In genomic region chr21:31366825-31367224, GRCh38 we compare ENCODE assay signal across 11 cellular contexts. TPM values are rescaled to one million over a fixed set of nuclear protein-coding genes. Genes with fewer than 3 reads are reported as not detected.
DNase-seq lines count a peak whose midpoint lies in the region; ATAC-seq, FAIRE-seq and TF ChIP-seq lines count a peak whose summit lies in the region.
"Had no signal": no experiment of that assay in that cellular context is flagged by ENCODE, and none has a peak within 500 bp of the region (broad histone marks: within the 10 kb centered on the region; RNA-seq: fewer than 3 reads in every experiment).

No MANE protein-coding gene starts in this region.

- no peaks in the 10 kb centered on the region for H3K36me3 Mint-ChIP-seq in astrocyte (ENCODE audit: low read depth, unreplicated experiment)
- H3K36me3 Mint-ChIP-seq: naive B cell; stimulated activated effector memory CD8-positive, alpha-beta T cell treated with anti-CD3 and anti-CD28 coated beads, Interleukin-12 subunit alpha, Interleukin-12 subunit beta, amount 100 ng/mL, for 72 hours had no signal

- no peaks in the 10 kb centered on the region for H3K27me3 Mint-ChIP-seq in astrocyte (ENCODE audit: low read depth, unreplicated experiment)
- H3K27me3 Mint-ChIP-seq: central memory CD8-positive, alpha-beta T cell; naive B cell had no signal

- no peak overlapping the region for H2AFZ ChIP-seq in astrocyte (ENCODE audit: low read depth, low read length)

- TF ChIP-seq RAD21 in Ishikawa (IDR thresholded peaks at IDR 0.05; ENCODE audit: low read depth), result no peak

- no peak for ATAC-seq in GM21717 (IDR thresholded peaks at IDR 0.05; ENCODE audit: unreplicated experiment)
- ATAC-seq: stimulated activated effector memory CD8-positive, alpha-beta T cell treated with anti-CD3 and anti-CD28 coated beads, Interleukin-12 subunit alpha, Interleukin-12 subunit beta, amount 100 ng/mL, for 72 hours had no signal

- H3K4me1 Mint-ChIP-seq in astrocyte (ENCODE audit: low read depth, unreplicated experiment), result peaks cover 15% of the 10 kb centered on the region

- CTCF ChIA-PET in AG04449 (lab: Yijun Ruan, JAX), result interaction anchor here (2.4 kb wide), 1 partner anchor 214 kb away, joined by 6 read pairs; no protein-coding TSS in a partner anchor

- H3K27me3 ChIP-seq in astrocyte (ENCODE audit: insufficient read depth, low read length), result no peaks in the 10 kb centered on the region

- no peak; the same call in 1 of the 2 replicates for TF ChIP-seq EP300 in Ishikawa (IDR thresholded peaks at IDR 0.05; ENCODE audit: borderline replicate concordance)

- no peaks in the 10 kb centered on the region for H3K9me3 ChIP-seq in astrocyte (ENCODE audit: insufficient read depth, low read depth, low read length)

- H3K4me1 ChIP-seq in astrocyte (ENCODE audit: insufficient read depth, low read length), result peaks cover 20% of the 10 kb centered on the region

- DNase-seq in AG04449 (ENCODE audit: low read depth, low spot score) (peak; percentile 46), astrocyte (ENCODE audit: low read depth) (peak; percentile 95), islet precursor cell (peak; percentile 63), COLO668 (lab: John Stamatoyannopoulos, UW; ENCODE audit: unreplicated experiment) (no peak), UCSD-AML1 (lab: John Stamatoyannopoulos, UW; ENCODE audit: unreplicated experiment) (no peak), amygdala (lab: John Stamatoyannopoulos, UW) (no peak)
- DNase-seq: naive B cell had no signal

- no peak overlapping the region for H3K9ac ChIP-seq in astrocyte (ENCODE audit: low read length)

- peak overlapping the region; percentile 21 for H3K27ac ChIP-seq in astrocyte (ENCODE audit: low read depth, low read length)

- TF ChIP-seq CTCF in AG04449 (IDR thresholded peaks at IDR 0.05; ENCODE audit: insufficient read depth, low read length, missing control alignments), result no peak
- no peak for TF ChIP-seq CTCF in astrocyte (IDR thresholded peaks at IDR 0.05; ENCODE audit: insufficient read depth, low read depth, low read length)

- no peak overlapping the region for H3K4me2 ChIP-seq in astrocyte (ENCODE audit: low read length)

- H3K4me3 ChIP-seq in AG04449 (ENCODE audit: low read depth, low read length), result no peak overlapping the region
- H3K4me3 ChIP-seq in astrocyte (ENCODE audit: insufficient read depth, low read depth, low read length), result no peak overlapping the region

- no peaks in the 10 kb centered on the region for H3K36me3 ChIP-seq in astrocyte (ENCODE audit: insufficient read depth, low read length)

- no peak overlapping the region for H3K4me3 Mint-ChIP-seq in astrocyte (ENCODE audit: unreplicated experiment)
- H3K4me3 Mint-ChIP-seq: central memory CD8-positive, alpha-beta T cell; naive B cell; stimulated activated effector memory CD8-positive, alpha-beta T cell treated with anti-CD3 and anti-CD28 coated beads, Interleukin-12 subunit alpha, Interleukin-12 subunit beta, amount 100 ng/mL, for 72 hours had no signal

- peak overlapping the region; percentile 1 for H3K27ac Mint-ChIP-seq in astrocyte (ENCODE audit: unreplicated experiment)
- H3K27ac Mint-ChIP-seq: naive B cell; stimulated activated effector memory CD8-positive, alpha-beta T cell treated with anti-CD3 and anti-CD28 coated beads, Interleukin-12 subunit alpha, Interleukin-12 subunit beta, amount 100 ng/mL, for 72 hours had no signal

- no peaks in the 10 kb centered on the region for H3K9me3 Mint-ChIP-seq in astrocyte (ENCODE audit: unreplicated experiment)
- H3K9me3 Mint-ChIP-seq: stimulated activated effector memory CD8-positive, alpha-beta T cell treated with anti-CD3 and anti-CD28 coated beads, Interleukin-12 subunit alpha, Interleukin-12 subunit beta, amount 100 ng/mL, for 72 hours had no signal

- H4K20me1 ChIP-seq in astrocyte (ENCODE audit: insufficient read depth, low read length), result no peaks in the 10 kb centered on the region

- peak; percentile 26 for FAIRE-seq in astrocyte (lab: Jason Lieb, UNC)

- H3K79me2 ChIP-seq in astrocyte (ENCODE audit: insufficient read depth, low read length), result no peaks in the 10 kb centered on the region

- POLR2A ChIA-PET in AG04449 (lab: Yijun Ruan, JAX), result no interaction called here

TF ChIP-seq in Ishikawa, 13 proteins besides CTCF, POLR2A, EP300 and RAD21:
- peak; percentile 55 for TF ChIP-seq TEAD4 (IDR thresholded peaks at IDR 0.05)
- TF ChIP-seq EGR1 (IDR thresholded peaks at IDR 0.05), result no peak
- TF ChIP-seq NFIC (IDR thresholded peaks at IDR 0.05), result peak; percentile 84
- no peak for TF ChIP-seq MAX (IDR thresholded peaks at IDR 0.05)
- TF ChIP-seq CEBPB (IDR thresholded peaks at IDR 0.05), result no peak
- TF ChIP-seq TAF1 (IDR thresholded peaks at IDR 0.05; ENCODE audit: low read depth), result no peak
- TF ChIP-seq, protein P1, sequence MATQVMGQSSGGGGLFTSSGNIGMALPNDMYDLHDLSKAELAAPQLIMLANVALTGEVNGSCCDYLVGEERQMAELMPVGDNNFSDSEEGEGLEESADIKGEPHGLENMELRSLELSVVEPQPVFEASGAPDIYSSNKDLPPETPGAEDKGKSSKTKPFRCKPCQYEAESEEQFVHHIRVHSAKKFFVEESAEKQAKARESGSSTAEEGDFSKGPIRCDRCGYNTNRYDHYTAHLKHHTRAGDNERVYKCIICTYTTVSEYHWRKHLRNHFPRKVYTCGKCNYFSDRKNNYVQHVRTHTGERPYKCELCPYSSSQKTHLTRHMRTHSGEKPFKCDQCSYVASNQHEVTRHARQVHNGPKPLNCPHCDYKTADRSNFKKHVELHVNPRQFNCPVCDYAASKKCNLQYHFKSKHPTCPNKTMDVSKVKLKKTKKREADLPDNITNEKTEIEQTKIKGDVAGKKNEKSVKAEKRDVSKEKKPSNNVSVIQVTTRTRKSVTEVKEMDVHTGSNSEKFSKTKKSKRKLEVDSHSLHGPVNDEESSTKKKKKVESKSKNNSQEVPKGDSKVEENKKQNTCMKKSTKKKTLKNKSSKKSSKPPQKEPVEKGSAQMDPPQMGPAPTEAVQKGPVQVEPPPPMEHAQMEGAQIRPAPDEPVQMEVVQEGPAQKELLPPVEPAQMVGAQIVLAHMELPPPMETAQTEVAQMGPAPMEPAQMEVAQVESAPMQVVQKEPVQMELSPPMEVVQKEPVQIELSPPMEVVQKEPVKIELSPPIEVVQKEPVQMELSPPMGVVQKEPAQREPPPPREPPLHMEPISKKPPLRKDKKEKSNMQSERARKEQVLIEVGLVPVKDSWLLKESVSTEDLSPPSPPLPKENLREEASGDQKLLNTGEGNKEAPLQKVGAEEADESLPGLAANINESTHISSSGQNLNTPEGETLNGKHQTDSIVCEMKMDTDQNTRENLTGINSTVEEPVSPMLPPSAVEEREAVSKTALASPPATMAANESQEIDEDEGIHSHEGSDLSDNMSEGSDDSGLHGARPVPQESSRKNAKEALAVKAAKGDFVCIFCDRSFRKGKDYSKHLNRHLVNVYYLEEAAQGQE (IDR thresholded peaks at IDR 0.05; ENCODE audit: low read depth), result no peak
- TF ChIP-seq FOXM1 (IDR thresholded peaks at IDR 0.05; ENCODE audit: borderline replicate concordance, low read depth), result no peak
- TF ChIP-seq YY1 (IDR thresholded peaks at IDR 0.05; ENCODE audit: low read depth), result no peak
- 0 out of 2 replicates have a peak, but pooled peaks have one; percentile 33 for TF ChIP-seq USF1 (IDR thresholded peaks at IDR 0.05)
- TF ChIP-seq ZBTB7A (IDR thresholded peaks at IDR 0.05; ENCODE audit: low read depth), result no peak
- no peak for TF ChIP-seq CREB1 (IDR thresholded peaks at IDR 0.05; ENCODE audit: low read depth)
- peak; percentile 64; the same call in 1 of the 2 replicates for TF ChIP-seq TCF12 (IDR thresholded peaks at IDR 0.05; ENCODE audit: low read depth)

RNA-seq across cellular contexts. Expression of gene TIAM1, which starts 22.8 kb away (rescaled TPM):
- 17.0 and 17.8 TPM in 2 replicates for total RNA-seq in astrocyte

Comparison
In these comparisons a context has a peak if more than half of its experiments do, and no peak if none do; other contexts are left out.
1. DNase-seq: peak in AG04449 (single experiment), astrocyte (single experiment) and islet precursor cell (single experiment); none in COLO668 (single experiment), UCSD-AML1 (single experiment) and amygdala (0 of 56).